Comparison of ENCODE assay signal across 30 cellular contexts in genomic region chr3:72232777-72233176, GRCh38.
DNase-seq lines count a peak whose midpoint lies in the region; ATAC-seq and TF ChIP-seq lines count a peak whose summit lies in the region.
"Had no signal": no experiment of that assay in that cellular context is flagged by ENCODE, and none has a peak within 500 bp of the region (broad histone marks: within the 10 kb centered on the region; RNA-seq: fewer than 3 reads in every experiment).

No MANE protein-coding gene starts in this region.

- peaks cover 0 to 2% of the 10 kb centered on the region in 2 donors for H3K9me3 Mint-ChIP-seq in stimulated activated naive B cell treated with anti-CD40 and anti-IgM and Interleukin-4, amounts not matched to agents 10 μg/mL and 1 μg/mL and 100 μg/mL, for 72 hours
- H3K9me3 Mint-ChIP-seq: activated naive CD8-positive, alpha-beta T cell treated with anti-CD3 and anti-CD28 coated beads for 36 hours had no signal

- TF ChIP-seq POLR2A in NB4 (IDR thresholded peaks at IDR 0.05; ENCODE audit: extremely low read depth, insufficient read length), result no peak

- peaks cover 25 to 45% of the 10 kb centered on the region in 2 donors for H3K27me3 Mint-ChIP-seq in stimulated activated naive B cell treated with anti-CD40 and anti-IgM and Interleukin-4, amounts not matched to agents 10 μg/mL and 1 μg/mL and 100 μg/mL, for 72 hours

- no peak overlapping the region for H3K4me3 Mint-ChIP-seq in stimulated activated naive B cell treated with anti-CD40 and anti-IgM and Interleukin-4, amounts not matched to agents 10 μg/mL and 1 μg/mL and 100 μg/mL, for 72 hours
- H3K4me3 Mint-ChIP-seq: activated CD4-positive, alpha-beta T cell treated with anti-CD3 and anti-CD28 coated beads, Interleukin-2, amount 10 ng/mL, durations not matched to agents 24 days and 14 days; activated naive CD8-positive, alpha-beta T cell treated with anti-CD3 and anti-CD28 coated beads for 36 hours; CD4-positive, alpha-beta memory T cell; nephron had no signal

- peaks cover 19 to 41% of the 10 kb centered on the region in 2 donors for H3K4me1 Mint-ChIP-seq in stimulated activated naive B cell treated with anti-CD40 and anti-IgM and Interleukin-4, amounts not matched to agents 10 μg/mL and 1 μg/mL and 100 μg/mL, for 72 hours
- H3K4me1 Mint-ChIP-seq: activated CD4-positive, alpha-beta T cell treated with anti-CD3 and anti-CD28 coated beads, Interleukin-2, amount 10 ng/mL, durations not matched to agents 24 days and 14 days; CD4-positive, alpha-beta memory T cell had no signal

- peaks cover 0 to 7% of the 10 kb centered on the region in 2 donors for H3K36me3 Mint-ChIP-seq in stimulated activated naive B cell treated with anti-CD40 and anti-IgM and Interleukin-4, amounts not matched to agents 10 μg/mL and 1 μg/mL and 100 μg/mL, for 72 hours
- H3K36me3 Mint-ChIP-seq: CD4-positive, alpha-beta memory T cell had no signal

- peaks cover 0 to 6% (median 0%) of the 10 kb centered on the region in 45 donors for H3K27me3 ChIP-seq in dorsolateral prefrontal cortex
- H3K27me3 ChIP-seq: MG63, suprapubic skin, upper lobe of left lung had no signal

- no peak overlapping the region for H3K27ac Mint-ChIP-seq in stimulated activated naive B cell treated with anti-CD40 and anti-IgM and Interleukin-4, amounts not matched to agents 10 μg/mL and 1 μg/mL and 100 μg/mL, for 72 hours
- H3K27ac Mint-ChIP-seq: activated CD4-positive, alpha-beta T cell treated with anti-CD3 and anti-CD28 coated beads, Interleukin-2, amount 10 ng/mL, durations not matched to agents 24 days and 14 days; activated naive CD8-positive, alpha-beta T cell treated with anti-CD3 and anti-CD28 coated beads for 36 hours; CD4-positive, alpha-beta memory T cell; nephron had no signal

- peak; percentile 39 to 62 for ATAC-seq in stimulated activated naive B cell treated with anti-CD40 and anti-IgM and Interleukin-4, amounts not matched to agents 10 μg/mL and 1 μg/mL and 100 μg/mL, for 72 hours (replicated peaks)
- ATAC-seq in GM19463 (IDR thresholded peaks at IDR 0.05; ENCODE audit: unreplicated experiment), result no peak
- no peak for ATAC-seq in GM21619 (IDR thresholded peaks at IDR 0.05; ENCODE audit: unreplicated experiment)
- ATAC-seq: left lobe of liver had no signal

- peak; percentile 14 for DNase-seq in GM12865 (ENCODE audit: low read depth)
- peak; percentile 14 for DNase-seq in NB4 (ENCODE audit: low read depth)
- no peak for DNase-seq in dorsolateral prefrontal cortex
- no peak for DNase-seq in stimulated activated naive B cell treated with anti-CD40 and anti-IgM and Interleukin-4, amounts not matched to agents 10 μg/mL and 1 μg/mL and 100 μg/mL, for 72 hours
- DNase-seq in C1 segment of cervical spinal cord (lab: John Stamatoyannopoulos, UW), result no peak
- DNase-seq: activated CD4-positive, alpha-beta T cell treated with anti-CD3 and anti-CD28 coated beads, Interleukin-2, amount 10 ng/mL, durations not matched to agents 24 days and 14 days; activated CD8-positive, alpha-beta memory T cell treated with anti-CD3 and anti-CD28 coated beads for 24 hours; activated gamma-delta T cell; activated naive CD8-positive, alpha-beta T cell treated with anti-CD3 and anti-CD28 coated beads for 36 hours; aorta; CD4-positive, alpha-beta memory T cell; DMS 273 treated with DMSO at 0.1 percent for 48 hours; effector CD8-positive, alpha-beta T cell; EL; glutamatergic neuron; GM23248; MG63; NCI-H1930; NCI-H524 treated with DMSO at 0.1 percent for 48 hours; stimulated activated CD4-positive, alpha-beta T cell treated with anti-CD3 and anti-CD28 coated beads, Interleukin-15, amount 100 ng/mL, for 24 hours; stimulated activated CD4-positive, alpha-beta T cell treated with anti-CD3 and anti-CD28 coated beads, Interleukin-4, amount 100 ng/mL, for 4 hours; SW 1271; T-helper 9 cell; upper lobe of left lung had no signal

- intact Hi-C loops in dorsolateral prefrontal cortex (cut with DNase I), result loop anchor here (5.0 to 10.0 kb wide), 4 partner anchors 45 to 432 kb away; no protein-coding TSS in a partner anchor

- H3K4me3 ChIP-seq in GM12865 (ENCODE audit: low read depth, low read length) (no peak overlapping the region), NB4 (ENCODE audit: low read depth, low read length) (no peak overlapping the region), dorsolateral prefrontal cortex (no peak overlapping the region)
- H3K4me3 ChIP-seq: GM23248, MG63, suprapubic skin, upper lobe of left lung had no signal

- TF ChIP-seq CTCF in GM12865 (IDR thresholded peaks at IDR 0.05; ENCODE audit: insufficient read depth, low read depth, low read length, missing control alignments), result no peak
- TF ChIP-seq CTCF in NB4 (IDR thresholded peaks at IDR 0.05; ENCODE audit: low read depth, low read length), result peak; percentile 5
- no peak for TF ChIP-seq CTCF in dorsolateral prefrontal cortex (IDR thresholded peaks at IDR 0.05 in 54 of 56, conservative IDR thresholded peaks at IDR 0.05 in 2 of 56; ENCODE audit: low read depth in 1 of 56, partially characterized antibody in 56 of 56)

- H3K27ac ChIP-seq in dorsolateral prefrontal cortex, result peak overlapping the region in 37 of 59 donors; percentile 11 to 97 (median 90)
- H3K27ac ChIP-seq: GM23248, suprapubic skin, upper lobe of left lung, VCaP had no signal

Comparison
In these comparisons a context has a peak if more than half of its experiments do, and no peak if none do; other contexts are left out.
1. DNase-seq: peak in GM12865 (single experiment) and NB4 (single experiment); none in dorsolateral prefrontal cortex (0 of 10), stimulated activated naive B cell treated with anti-CD40 and anti-IgM and Interleukin-4, amounts not matched to agents 10 μg/mL and 1 μg/mL and 100 μg/mL, for 72 hours (single experiment) and C1 segment of cervical spinal cord (0 of 14).
2. ATAC-seq: peak in stimulated activated naive B cell treated with anti-CD40 and anti-IgM and Interleukin-4, amounts not matched to agents 10 μg/mL and 1 μg/mL and 100 μg/mL, for 72 hours (2 of 2); none in GM19463 (single experiment) and GM21619 (single experiment).